1 cellular context compared by ENCODE assay signal in the genomic region with DNA sequence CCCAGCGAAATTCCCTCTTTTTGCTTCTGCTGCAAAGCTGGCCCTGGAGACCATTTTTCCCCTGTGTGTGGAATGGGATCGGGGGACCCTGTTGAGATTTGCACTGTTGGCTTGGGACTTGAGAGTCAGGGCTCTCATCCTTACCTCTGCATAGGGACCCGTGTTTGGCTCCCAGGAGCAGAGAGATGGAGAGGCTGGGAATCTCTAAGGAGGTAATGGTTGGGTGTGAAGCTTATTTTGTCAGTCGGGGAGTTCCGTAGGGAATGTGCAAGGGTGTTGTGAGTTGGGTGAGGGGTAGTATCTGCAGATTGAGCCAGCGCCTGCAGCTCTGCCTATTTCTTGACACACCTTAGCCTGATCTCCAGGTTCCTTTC.
TF ChIP-seq lines count a peak whose summit lies in the region.

No MANE protein-coding gene starts in this region.

TF ChIP-seq in H1, 55 proteins besides CTCF, POLR2A, EP300 and RAD21:
- TF ChIP-seq CREB1 (IDR thresholded peaks at IDR 0.05): no peak
- peak; percentile 95 for TF ChIP-seq RNF2 (IDR thresholded peaks at IDR 0.05; ENCODE audit: borderline replicate concordance, low read depth, low read length, missing control alignments, poor library complexity, severe bottlenecking)
- TF ChIP-seq SUZ12 (IDR thresholded peaks at IDR 0.05; ENCODE audit: low read length): peak; percentile 80
- TF ChIP-seq JUND (IDR thresholded peaks at IDR 0.05; ENCODE audit: low read length): no peak
- TF ChIP-seq RBBP5 (IDR thresholded peaks at IDR 0.05; ENCODE audit: borderline replicate concordance, low read depth, low read length): no peak
- TF ChIP-seq BRCA1 (IDR thresholded peaks at IDR 0.05; ENCODE audit: low read depth, low read length): no peak
- TF ChIP-seq TCF12 (IDR thresholded peaks at IDR 0.05; ENCODE audit: low read depth, low read length): 0 out of 2 replicates have a peak, but pooled peaks have one; percentile 33
- TF ChIP-seq SP1 (IDR thresholded peaks at IDR 0.05; ENCODE audit: low read depth, low read length): 0 out of 2 replicates have a peak, but pooled peaks have one; percentile 40
- no peak for TF ChIP-seq BCL11A (IDR thresholded peaks at IDR 0.05; ENCODE audit: low read depth in 2 of 2, low read length in 2 of 2)
- TF ChIP-seq EZH2 (IDR thresholded peaks at IDR 0.05; ENCODE audit: low read depth, low read length, severe bottlenecking): peak; percentile 80
- TF ChIP-seq YY1 (IDR thresholded peaks at IDR 0.05; ENCODE audit: low read depth, low read length): no peak
- TF ChIP-seq, protein P1, sequence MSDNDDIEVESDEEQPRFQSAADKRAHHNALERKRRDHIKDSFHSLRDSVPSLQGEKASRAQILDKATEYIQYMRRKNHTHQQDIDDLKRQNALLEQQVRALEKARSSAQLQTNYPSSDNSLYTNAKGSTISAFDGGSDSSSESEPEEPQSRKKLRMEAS (IDR thresholded peaks at IDR 0.05): no peak
